ENCODE assay signal across 1 cellular context in genomic region chr15:65182538-65182937, GRCh38.
TF ChIP-seq lines count a peak whose summit lies in the region.

No MANE protein-coding gene starts in this region.

TF ChIP-seq in IMR-90, 13 proteins besides CTCF, POLR2A, EP300 and RAD21 (continued from another document):
- TF ChIP-seq CEBPB (IDR thresholded peaks at IDR 0.05; ENCODE audit: low read depth, low read length) (no peak), FOS (IDR thresholded peaks at IDR 0.05; ENCODE audit: low read depth, low read length) (no peak)
